Comparison of ENCODE assay signal across 9 cellular contexts in the genomic region with DNA sequence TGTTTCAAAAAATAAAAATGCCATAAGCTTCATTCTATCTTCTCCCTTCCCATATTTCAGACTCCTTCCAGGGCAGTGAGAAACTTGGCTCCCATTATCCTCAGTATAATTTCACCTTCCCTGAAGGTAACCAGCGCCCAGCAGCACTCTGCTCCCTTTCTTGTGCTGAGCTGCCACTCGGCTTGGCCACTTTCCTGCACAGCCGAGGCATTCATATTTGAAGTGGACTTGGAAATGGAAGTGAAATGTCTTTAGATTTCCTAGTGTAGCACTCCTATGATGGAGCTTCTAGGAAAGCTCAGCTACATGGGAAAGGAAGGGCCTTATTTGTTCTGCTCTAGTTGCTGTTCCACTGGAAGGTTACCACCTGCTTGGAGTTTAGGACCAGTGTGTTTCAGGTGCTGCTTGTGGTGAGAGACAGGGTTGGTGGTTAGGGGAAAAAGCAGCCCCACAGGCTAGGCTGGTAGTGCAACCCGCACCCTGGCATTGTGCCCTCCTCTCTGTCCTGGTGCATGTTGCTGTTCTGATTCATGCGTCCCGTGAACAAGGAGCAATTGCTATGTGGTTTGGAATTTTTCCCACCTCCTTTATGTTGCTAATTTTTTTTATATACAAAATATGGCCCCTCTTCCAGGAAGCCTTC. TPM values are rescaled to one million over a fixed set of nuclear protein-coding genes. Genes with fewer than 3 reads are reported as not detected.
A peak's percentile ranks its signal among the peaks of the same experiment; 100 is the strongest.
DNase-seq lines count a peak whose midpoint lies in the region; ATAC-seq and TF ChIP-seq lines count a peak whose summit lies in the region.
"Had no signal": no experiment of that assay in that cellular context is flagged by ENCODE, and none has a peak within 500 bp of the region (broad histone marks: within the 10 kb centered on the region; RNA-seq: fewer than 3 reads in every experiment).

No MANE protein-coding gene starts in this region.

- H3K36me3 Mint-ChIP-seq in effector memory CD8-positive, alpha-beta T cell (ENCODE audit: insufficient read depth): peaks cover 23% of the 10 kb centered on the region
- H3K36me3 Mint-ChIP-seq in CD14-positive monocyte: peaks cover 34 to 42% of the 10 kb centered on the region in 2 donors
- H3K36me3 Mint-ChIP-seq in activated CD4-positive, alpha-beta memory T cell treated with anti-CD3 and anti-CD28 coated beads for 36 hours: peaks cover 22% of the 10 kb centered on the region

- H3K9me3 ChIP-seq in DND-41 (ENCODE audit: insufficient read depth, low read length, severe bottlenecking) (no peaks in the 10 kb centered on the region), trophoblast cell (ENCODE audit: insufficient read depth, low read depth, low read length) (peaks cover 4% of the 10 kb centered on the region)

- peaks cover 8% of the 10 kb centered on the region for H4K20me1 ChIP-seq in DND-41 (ENCODE audit: insufficient read depth, low read length)

- ATAC-seq in DND-41 (ENCODE audit: insufficient read depth, low read depth): peak; percentile 38; the same call in 1 of the 3 replicates
- ATAC-seq in effector memory CD8-positive, alpha-beta T cell (replicated peaks): no peak

- TF ChIP-seq CTCF in DND-41 (IDR thresholded peaks at IDR 0.05; ENCODE audit: borderline replicate concordance, extremely low read depth, low read length, poor library complexity, severe bottlenecking) (no peak), CD14-positive monocyte (IDR thresholded peaks at IDR 0.05) (no peak), GM13976 (IDR thresholded peaks at IDR 0.05; ENCODE audit: borderline replicate concordance, control extremely low read depth, extremely low read depth, insufficient read depth, missing control alignments) (no peak)

- no peak overlapping the region for H2AK5ac ChIP-seq in trophoblast cell (ENCODE audit: low read length)

- no peaks in the 10 kb centered on the region for H3K9me3 Mint-ChIP-seq in effector memory CD8-positive, alpha-beta T cell
- H3K9me3 Mint-ChIP-seq in CD14-positive monocyte: no peaks in the 10 kb centered on the region
- no peaks in the 10 kb centered on the region for H3K9me3 Mint-ChIP-seq in activated CD4-positive, alpha-beta memory T cell treated with anti-CD3 and anti-CD28 coated beads for 36 hours

- H3K79me1 ChIP-seq in trophoblast cell (ENCODE audit: low read length): peaks cover 3% of the 10 kb centered on the region

- H3K18ac ChIP-seq in trophoblast cell (ENCODE audit: low read length): no peak overlapping the region

- no peak overlapping the region for H3K4me3 Mint-ChIP-seq in effector memory CD8-positive, alpha-beta T cell
- H3K4me3 Mint-ChIP-seq in CD14-positive monocyte: no peak overlapping the region
- H3K4me3 Mint-ChIP-seq in activated CD4-positive, alpha-beta memory T cell treated with anti-CD3 and anti-CD28 coated beads for 36 hours: no peak overlapping the region

- DNase-seq in DND-41: no peak
- peak; percentile 26 for DNase-seq in NCI-H226
- no peak for DNase-seq in effector memory CD8-positive, alpha-beta T cell
- no peak for DNase-seq in trophoblast cell
- DNase-seq in CD14-positive monocyte (ENCODE audit: low spot score): no peak
- DNase-seq in activated CD4-positive, alpha-beta memory T cell treated with anti-CD3 and anti-CD28 coated beads for 36 hours: no peak
- DNase-seq in GM13976 (ENCODE audit: low spot score): no peak
- no peak for DNase-seq in GOT3 (lab: John Stamatoyannopoulos, UW)
- DNase-seq: NCI-H524 treated with DMSO at 0.1 percent for 48 hours had no signal

- no peaks in the 10 kb centered on the region for H3K27me3 ChIP-seq in DND-41 (ENCODE audit: insufficient read depth, low read length, poor library complexity)
- no peaks in the 10 kb centered on the region for H3K27me3 ChIP-seq in trophoblast cell (ENCODE audit: insufficient read depth, low read length)

- CTCF ChIA-PET in activated CD4-positive, alpha-beta memory T cell treated with anti-CD3 and anti-CD28 coated beads for 36 hours (lab: Charles Lee): interaction anchor here (1.5 kb wide), 1 partner anchor 33 kb away, joined by 3 read pairs; no protein-coding TSS in a partner anchor

- H3K9ac ChIP-seq in DND-41 (ENCODE audit: low read depth, low read length): no peak overlapping the region
- H3K9ac ChIP-seq in trophoblast cell (ENCODE audit: low read length): no peak overlapping the region

- in situ Hi-C loops in GM13976 (cut with MboI; ENCODE audit: low sequenced_read_pairs, unreplicated experiment): no loop called here

- H3K79me2 ChIP-seq in DND-41 (ENCODE audit: insufficient read depth, low read length) (no peaks in the 10 kb centered on the region), trophoblast cell (ENCODE audit: control insufficient read depth, insufficient read depth, low read length, poor library complexity) (no peaks in the 10 kb centered on the region)

- no peaks in the 10 kb centered on the region for H3K4me1 ChIP-seq in DND-41 (ENCODE audit: insufficient read depth, low read length)
- H3K4me1 ChIP-seq in trophoblast cell (ENCODE audit: control insufficient read depth in 1 of 2, insufficient read depth in 2 of 2, low read length in 2 of 2): peaks cover 6 to 9% of the 10 kb centered on the region in 2 experiments

- H3K4me3 ChIP-seq in DND-41 (ENCODE audit: low read depth in 1 of 2, low read length in 2 of 2) (no peak overlapping the region), trophoblast cell (ENCODE audit: low read depth, low read length) (peak overlapping the region; percentile 21)

- H4K12ac ChIP-seq in trophoblast cell (ENCODE audit: low read depth, low read length): no peak overlapping the region

- WGBS in trophoblast cell (ENCODE audit: extremely low coverage, insufficient coverage, insufficient read length): no CpG with 5 or more reads among the region's 6 CpGs

- H3K27ac ChIP-seq in DND-41 (ENCODE audit: low read length) (no peak overlapping the region), trophoblast cell (ENCODE audit: low read depth, low read length) (no peak overlapping the region)

- H4K8ac ChIP-seq in trophoblast cell (ENCODE audit: low read depth, low read length): no peak overlapping the region

- no peaks in the 10 kb centered on the region for H3K27me3 Mint-ChIP-seq in effector memory CD8-positive, alpha-beta T cell
- H3K27me3 Mint-ChIP-seq in CD14-positive monocyte (ENCODE audit: low read depth in 3 of 3): peaks cover 0 to 2% (median 0%) of the 10 kb centered on the region in 3 donors
- H3K27me3 Mint-ChIP-seq in activated CD4-positive, alpha-beta memory T cell treated with anti-CD3 and anti-CD28 coated beads for 36 hours: no peaks in the 10 kb centered on the region

- no peak overlapping the region for H3K4me2 ChIP-seq in DND-41 (ENCODE audit: insufficient read depth, low read length)
- no peak overlapping the region for H3K4me2 ChIP-seq in trophoblast cell (ENCODE audit: low read length)

- no peak overlapping the region for H3K14ac ChIP-seq in trophoblast cell (ENCODE audit: low read length)

- H3K4me1 Mint-ChIP-seq in effector memory CD8-positive, alpha-beta T cell (ENCODE audit: low read depth in 2 of 2): peaks cover 7 to 10% of the 10 kb centered on the region in 2 donors
- H3K4me1 Mint-ChIP-seq in CD14-positive monocyte: peaks cover 3% of the 10 kb centered on the region
- peaks cover 5% of the 10 kb centered on the region for H3K4me1 Mint-ChIP-seq in activated CD4-positive, alpha-beta memory T cell treated with anti-CD3 and anti-CD28 coated beads for 36 hours (ENCODE audit: low read depth)

- H4K91ac ChIP-seq in trophoblast cell (ENCODE audit: low read depth, low read length): no peak overlapping the region

- no peak overlapping the region for H2BK120ac ChIP-seq in trophoblast cell (ENCODE audit: insufficient read depth, low read length, poor library complexity)

- H3K27ac Mint-ChIP-seq in effector memory CD8-positive, alpha-beta T cell: peak overlapping the region; percentile 26 to 29
- H3K27ac Mint-ChIP-seq in CD14-positive monocyte: peak overlapping the region in 1 of 7 donors; percentile 14
- H3K27ac Mint-ChIP-seq in activated CD4-positive, alpha-beta memory T cell treated with anti-CD3 and anti-CD28 coated beads for 36 hours: no peak overlapping the region

- no peak overlapping the region for H3K4ac ChIP-seq in trophoblast cell (ENCODE audit: low read depth, low read length)

- H2BK12ac ChIP-seq in trophoblast cell (ENCODE audit: low read length): no peak overlapping the region

- POLR2A ChIA-PET in activated CD4-positive, alpha-beta memory T cell treated with anti-CD3 and anti-CD28 coated beads for 36 hours (lab: Charles Lee): no interaction called here

- H3K36me3 ChIP-seq in DND-41 (ENCODE audit: insufficient read depth, low read length) (peaks cover 39% of the 10 kb centered on the region), trophoblast cell (ENCODE audit: control insufficient read depth in 1 of 2, insufficient read depth in 2 of 2, low read length in 2 of 2) (peaks cover 38 to 71% of the 10 kb centered on the region in 2 experiments)

- no peak overlapping the region for H2BK5ac ChIP-seq in trophoblast cell (ENCODE audit: low read depth, low read length, poor library complexity)

- H2AFZ ChIP-seq in DND-41 (ENCODE audit: low read depth, low read length) (no peak overlapping the region), trophoblast cell (ENCODE audit: insufficient read depth, low read length, poor library complexity) (no peak overlapping the region)

- no peak overlapping the region for H3K23ac ChIP-seq in trophoblast cell (ENCODE audit: low read length)

- intact Hi-C loops in CD14-positive monocyte (cut with micrococcal nuclease): no loop called here
- intact Hi-C loops in activated CD4-positive, alpha-beta memory T cell treated with anti-CD3 and anti-CD28 coated beads for 36 hours (cut with micrococcal nuclease): no loop called here

RNA-seq across cellular contexts. Expression of a gene that starts 53.8 kb away (rescaled TPM):
- polyA plus RNA-seq in trophoblast cell (2013): 272 and 284 TPM in 2 replicates
- polyA plus RNA-seq in CD14-positive monocyte: 10 to 100 TPM; 21.6 to 24.7 TPM
- total RNA-seq in activated CD4-positive, alpha-beta memory T cell treated with anti-CD3 and anti-CD28 coated beads for 36 hours: 100 to 1,000 TPM; 111 TPM
